Comparison of ENCODE assay signal across 8 cellular contexts in the genomic region with DNA sequence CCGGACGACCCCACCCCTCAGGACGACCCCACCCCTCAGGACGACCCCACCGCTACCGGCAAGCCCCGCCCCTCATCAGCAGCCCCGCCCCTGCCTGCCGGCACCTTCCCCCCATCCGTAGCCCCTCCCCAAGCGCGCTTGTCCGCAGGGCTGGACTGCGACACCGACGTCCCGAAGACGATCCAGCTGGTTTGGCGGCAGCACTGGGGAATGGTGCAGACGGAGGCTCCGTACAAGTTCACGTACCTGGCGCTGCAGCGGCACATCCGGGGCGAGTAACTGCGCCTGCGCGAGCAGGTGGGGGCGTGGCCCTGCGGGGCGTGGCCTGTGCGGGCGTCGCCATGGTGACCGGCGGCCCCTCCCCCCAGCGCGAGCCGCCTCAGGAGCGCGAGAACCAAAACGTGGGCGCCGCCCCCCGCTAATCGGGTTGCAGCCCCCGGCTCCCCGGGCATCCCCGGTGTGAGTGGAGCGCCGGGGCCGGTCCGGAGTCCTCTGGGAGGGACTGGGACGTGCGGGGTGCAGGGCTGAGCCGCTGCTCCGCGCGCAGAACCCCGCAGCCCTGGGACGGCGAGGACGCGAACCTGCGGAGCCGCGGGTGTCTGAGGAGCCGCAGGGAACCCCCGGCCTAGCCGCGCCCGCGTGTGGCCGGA. TPM values are rescaled to one million over a fixed set of nuclear protein-coding genes. Genes with fewer than 3 reads are reported as not detected.
DNase-seq lines count a peak whose midpoint lies in the region; ATAC-seq and TF ChIP-seq lines count a peak whose summit lies in the region.

No MANE protein-coding gene starts in this region.

- no peaks in the 10 kb centered on the region for H3K79me2 ChIP-seq in OCI-LY1 (ENCODE audit: insufficient read depth, low read length)

- H3K9me2 ChIP-seq in OCI-LY1 (ENCODE audit: low read depth, low read length) = no peaks in the 10 kb centered on the region

- H3F3A ChIP-seq in OCI-LY1 (ENCODE audit: insufficient read depth, low read length) = no peaks in the 10 kb centered on the region

- no peaks in the 10 kb centered on the region for H3K27me3 Mint-ChIP-seq in natural killer cell (ENCODE audit: low read depth in 2 of 2)
- H3K27me3 Mint-ChIP-seq in stimulated activated memory B cell treated with anti-CD40 and anti-IgM and Interleukin-4, amounts not matched to agents 10 μg/mL and 1 μg/mL and 100 μg/mL, for 72 hours = peaks cover 11% of the 10 kb centered on the region

- no CpG with 5 or more reads among the region's 75 CpGs for WGBS in esophagus muscularis mucosa

- peak overlapping the region; percentile 58 for H3K4me3 ChIP-seq in OCI-LY1 (ENCODE audit: low read depth, low read length, poor library complexity, severe bottlenecking)
- H3K4me3 ChIP-seq in esophagus muscularis mucosa = peak overlapping the region; percentile 47 to 65 (median 52)

- DNase-seq in NCI-H1436 (lab: John Stamatoyannopoulos, UW) = peak; percentile 76
- no peak for DNase-seq in NCI-H1436 treated with DMSO at 0.1 percent for 48 hours (lab: John Stamatoyannopoulos, UW)
- DNase-seq in activated T-cell treated with anti-CD3 and anti-CD28 coated beads, Interleukin-2, amount 50 U/mL, for 1 hour = peak; percentile 98
- DNase-seq in esophagus muscularis mucosa (ENCODE audit: extremely low spot score) = no peak
- peak; percentile 90 for DNase-seq in natural killer cell

- no peak for TF ChIP-seq EP300 in esophagus muscularis mucosa (IDR thresholded peaks at IDR 0.05)

- peak overlapping the region; percentile 16; the same call in 1 of the 2 replicates for H3K9ac ChIP-seq in OCI-LY1 (ENCODE audit: low read length)

- no peaks in the 10 kb centered on the region for H3K36me3 Mint-ChIP-seq in natural killer cell
- H3K36me3 Mint-ChIP-seq in stimulated activated memory B cell treated with anti-CD40 and anti-IgM and Interleukin-4, amounts not matched to agents 10 μg/mL and 1 μg/mL and 100 μg/mL, for 72 hours = peaks cover 6% of the 10 kb centered on the region

- TF ChIP-seq POLR2A in esophagus muscularis mucosa (IDR thresholded peaks at IDR 0.05; ENCODE audit: low read depth) = no peak

- H3K27ac Mint-ChIP-seq in natural killer cell = peak overlapping the region in 1 of 2 donors; percentile 56
- H3K27ac Mint-ChIP-seq in stimulated activated memory B cell treated with anti-CD40 and anti-IgM and Interleukin-4, amounts not matched to agents 10 μg/mL and 1 μg/mL and 100 μg/mL, for 72 hours = no peak overlapping the region

- no peaks in the 10 kb centered on the region; the same call in 1 of the 2 replicates for H3K36me3 ChIP-seq in OCI-LY1 (ENCODE audit: insufficient read depth, low read length)
- no peaks in the 10 kb centered on the region for H3K36me3 ChIP-seq in esophagus muscularis mucosa

- H3K9me3 ChIP-seq in OCI-LY1 (ENCODE audit: low read length) (no peaks in the 10 kb centered on the region), esophagus muscularis mucosa (no peaks in the 10 kb centered on the region)

- no peak overlapping the region for H3K27ac ChIP-seq in OCI-LY1 (ENCODE audit: low read depth, low read length, poor library complexity, severe bottlenecking)
- no peak overlapping the region for H3K27ac ChIP-seq in esophagus muscularis mucosa (replicated peaks in 1 of 4)

- H3K4me3 Mint-ChIP-seq in natural killer cell = peak overlapping the region; percentile 83
- peak overlapping the region; percentile 85 for H3K4me3 Mint-ChIP-seq in stimulated activated memory B cell treated with anti-CD40 and anti-IgM and Interleukin-4, amounts not matched to agents 10 μg/mL and 1 μg/mL and 100 μg/mL, for 72 hours

- ATAC-seq in HG03280 (IDR thresholded peaks at IDR 0.05; ENCODE audit: unreplicated experiment) = peak; percentile 58
- ATAC-seq in natural killer cell = peak; percentile 63 to 74 (median 72)
- peak; percentile 66 for ATAC-seq in stimulated activated memory B cell treated with anti-CD40 and anti-IgM and Interleukin-4, amounts not matched to agents 10 μg/mL and 1 μg/mL and 100 μg/mL, for 72 hours

- peak overlapping the region; percentile 47 for H3K4me2 ChIP-seq in OCI-LY1 (ENCODE audit: low read length)

- intact Hi-C loops in esophagus muscularis mucosa (cut with DNase I) = no loop called here
- intact Hi-C loops in natural killer cell (cut with micrococcal nuclease) = no loop called here

- no peaks in the 10 kb centered on the region for H4K20me1 ChIP-seq in OCI-LY1 (ENCODE audit: insufficient read depth, low read length)

- H3K9me3 Mint-ChIP-seq in natural killer cell = no peaks in the 10 kb centered on the region
- no peaks in the 10 kb centered on the region for H3K9me3 Mint-ChIP-seq in stimulated activated memory B cell treated with anti-CD40 and anti-IgM and Interleukin-4, amounts not matched to agents 10 μg/mL and 1 μg/mL and 100 μg/mL, for 72 hours

- H3K4me1 Mint-ChIP-seq in natural killer cell = peaks cover 0 to 8% of the 10 kb centered on the region in 2 donors
- H3K4me1 Mint-ChIP-seq in stimulated activated memory B cell treated with anti-CD40 and anti-IgM and Interleukin-4, amounts not matched to agents 10 μg/mL and 1 μg/mL and 100 μg/mL, for 72 hours = peaks cover 36% of the 10 kb centered on the region

- H3K27me3 ChIP-seq in OCI-LY1 (ENCODE audit: insufficient read depth, low read length) (peaks cover 21% of the 10 kb centered on the region; the same call in 1 of the 2 replicates), esophagus muscularis mucosa (peaks cover 4 to 89% (median 37%) of the 10 kb centered on the region in 4 donors)

- no peak overlapping the region for H2AFZ ChIP-seq in OCI-LY1 (ENCODE audit: low read length)

- TF ChIP-seq CTCF in OCI-LY1 (IDR thresholded peaks at IDR 0.05; ENCODE audit: low read length) (no peak), esophagus muscularis mucosa (IDR thresholded peaks at IDR 0.05) (no peak), natural killer cell (IDR thresholded peaks at IDR 0.05) (no peak)

- H3K4me1 ChIP-seq in OCI-LY1 (ENCODE audit: insufficient read depth, low read length, severe bottlenecking) (peaks cover 6% of the 10 kb centered on the region), esophagus muscularis mucosa (peaks cover 18 to 25% (median 20%) of the 10 kb centered on the region in 4 donors)

RNA-seq across cellular contexts. Expression of a gene that starts 4.9 kb away (rescaled TPM):
- not detected for total RNA-seq in esophagus muscularis mucosa
- not detected for total RNA-seq in natural killer cell

RNA-seq across cellular contexts. Expression of a gene that starts 46.7 kb away (rescaled TPM):
- 10 to 100 TPM in 1 of 4 donors, 1 to 10 TPM in 3; 4.2 to 11.9 (median 8.5) TPM for total RNA-seq in esophagus muscularis mucosa
- 10 to 100 TPM; 19.6 to 25.1 (median 21.5) TPM for total RNA-seq in natural killer cell

RNA-seq across cellular contexts. Expression of a gene that starts 49.3 kb away (rescaled TPM):
- total RNA-seq in esophagus muscularis mucosa (10 to 100 TPM; 17.0 to 31.6 (median 22.6) TPM), natural killer cell (1 to 10 TPM; 4.1 to 5.0 (median 4.6) TPM)

RNA-seq across cellular contexts. Expression of a gene that starts 55.9 kb away (rescaled TPM):
- 10 to 100 TPM; 39.4 to 74.9 (median 41.1) TPM for total RNA-seq in esophagus muscularis mucosa
- 10 to 100 TPM; 17.0 to 56.9 (median 50.2) TPM for total RNA-seq in natural killer cell

Comparison
In these comparisons a context has a peak if more than half of its experiments do, and no peak if none do; other contexts are left out.
1. DNase-seq: peak in NCI-H1436 (single experiment), activated T-cell treated with anti-CD3 and anti-CD28 coated beads, Interleukin-2, amount 50 U/mL, for 1 hour (single experiment) and natural killer cell (single experiment); none in NCI-H1436 treated with DMSO at 0.1 percent for 48 hours (single experiment) and esophagus muscularis mucosa (single experiment).
2. Peak in every context shown above with its lines, with median percentiles within 50 percentile points of each other: ATAC-seq.